ENCODE assay signal across 8 cellular contexts in the genomic region with DNA sequence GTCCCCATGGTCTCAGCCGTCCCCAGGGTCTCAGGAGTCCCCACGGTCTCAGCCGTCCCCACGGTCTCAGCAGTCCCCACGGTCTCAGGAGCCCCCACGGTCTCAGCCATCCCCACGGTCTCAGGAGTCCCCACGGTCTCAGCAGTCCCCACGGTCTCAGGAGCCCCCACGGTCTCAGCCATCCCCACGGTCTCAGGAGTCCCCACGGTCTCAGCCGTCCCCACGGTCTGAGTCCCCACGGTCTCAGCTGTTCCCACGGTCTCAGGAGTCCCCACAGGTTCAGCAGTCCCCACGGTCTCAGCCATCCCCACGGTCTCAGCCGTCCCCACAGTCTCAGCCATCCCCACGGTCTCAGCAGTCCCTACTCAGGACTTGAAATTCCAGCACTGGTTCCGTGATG. TPM values are rescaled to one million over a fixed set of nuclear protein-coding genes. Genes with fewer than 3 reads are reported as not detected.
"Had no signal": no experiment of that assay in that cellular context is flagged by ENCODE, and none has a peak within 500 bp of the region (broad histone marks: within the 10 kb centered on the region; RNA-seq: fewer than 3 reads in every experiment).

No MANE protein-coding gene starts in this region.

RNA-seq across cellular contexts. Expression of gene HS3ST6, which starts 1.9 kb away (rescaled TPM):
- total RNA-seq: M059J, OCI-LY7, PC-9, Right ventricle myocardium inferior, RPMI7951, SJCRH30, SK-MEL-5 had no signal

RNA-seq across cellular contexts. Expression of gene RPL3L, which starts 34.4 kb away (rescaled TPM):
- total RNA-seq: M059J, NCI-H460, RPMI7951, SK-MEL-5 had no signal
